ENCODE assay signal across 32 cellular contexts in the genomic region with DNA sequence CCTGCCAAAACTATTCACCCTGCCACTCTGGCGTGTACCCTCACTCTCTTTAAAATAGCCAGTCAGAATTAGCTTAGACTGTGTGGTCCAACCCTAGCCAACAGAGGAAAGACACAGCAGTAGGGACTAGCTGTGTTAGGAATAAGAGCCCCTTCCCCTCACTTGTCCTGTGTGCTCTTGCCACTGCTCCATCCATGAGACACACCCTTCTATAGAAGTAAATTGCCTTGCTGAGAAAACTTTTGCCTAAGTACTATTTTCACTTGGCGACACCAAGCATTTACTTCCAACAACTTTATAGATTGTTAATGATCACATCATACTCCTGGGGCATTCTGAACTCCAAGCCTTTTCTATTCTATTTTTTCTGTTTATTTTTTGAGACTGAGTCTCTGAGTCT.
"Had no signal": no experiment of that assay in that cellular context is flagged by ENCODE, and none has a peak within 500 bp of the region (broad histone marks: within the 10 kb centered on the region; RNA-seq: fewer than 3 reads in every experiment).

No MANE protein-coding gene starts in this region.

- H3K36me3 ChIP-seq: neutrophil, ovary, spleen, thoracic aorta, thyroid gland, tibial nerve, upper lobe of left lung, vagina had no signal

- H3K4me1 Mint-ChIP-seq: nephron progenitor cell; stimulated activated naive CD8-positive, alpha-beta T cell treated with anti-CD3 and anti-CD28 coated beads, Interleukin-15, amount 100 ng/mL, for 72 hours had no signal

- DNase-seq: naive thymus-derived CD8-positive, alpha-beta T cell; nephron progenitor cell; nucleus accumbens; ovary; posterior cingulate gyrus; psoas muscle; right cardiac atrium; spleen; stimulated activated CD4-positive, alpha-beta T cell treated with anti-CD3 and anti-CD28 coated beads, Interleukin-12 subunit alpha, Interleukin-12 subunit beta, amount 100 ng/mL, for 4 hours; stimulated activated CD4-positive, alpha-beta T cell treated with anti-CD3 and anti-CD28 coated beads, Interleukin-1b, Interleukin-23, amount 100 ng/mL, for 48 hours; stimulated activated CD4-positive, alpha-beta T cell treated with anti-CD3 and anti-CD28 coated beads, Interleukin-4, amount 100 ng/mL, for 1 hour; stimulated activated CD4-positive, alpha-beta T cell treated with anti-CD3 and anti-CD28 coated beads, Interleukin-4, amount 100 ng/mL, for 4 hours; stimulated activated CD8-positive, alpha-beta memory T cell treated with anti-CD3 and anti-CD28 coated beads, Interleukin-4, amount 100 ng/mL, for 48 hours; stimulated activated naive CD4-positive, alpha-beta T cell; stimulated activated naive CD8-positive, alpha-beta T cell treated with anti-CD3 and anti-CD28 coated beads, Interleukin-15, amount 100 ng/mL, for 72 hours; stimulated activated naive CD8-positive, alpha-beta T cell treated with anti-CD3 and anti-CD28 coated beads, Interleukin-15, Interleukin-2, amounts not matched to agents 100 U/mL and 50 U/mL, for 24 hours; thyroid gland; trophoblast cell; upper lobe of left lung had no signal

- H3K4me3 ChIP-seq: ovary, psoas muscle, skin epidermis, smooth muscle cell, spleen, thoracic aorta, thyroid gland, tibial nerve, upper lobe of left lung, vagina had no signal

- H3K27ac ChIP-seq: neutrophil, ovary, parathyroid adenoma, psoas muscle, skin epidermis, spleen, thoracic aorta, thyroid gland, tibial nerve, upper lobe of left lung, vagina had no signal

- H3K27ac Mint-ChIP-seq: naive thymus-derived CD8-positive, alpha-beta T cell; natural killer cell treated with Interleukin-12 subunit alpha and Interleukin-12 subunit beta and Interleukin-15 and Interleukin-18, amount 100 ng/mL, for 72 hours; nephron progenitor cell; progenitor cell of endocrine pancreas; stimulated activated memory B cell treated with anti-CD40 and anti-IgM and Interleukin-4, amounts not matched to agents 10 μg/mL and 1 μg/mL and 100 μg/mL, for 72 hours; stimulated activated naive CD8-positive, alpha-beta T cell treated with anti-CD3 and anti-CD28 coated beads, Interleukin-15, amount 100 ng/mL, for 72 hours had no signal

- H3K27me3 ChIP-seq: neutrophil, ovary, spleen, thyroid gland, tibial nerve, upper lobe of left lung, vagina had no signal

- FAIRE-seq: urothelium cell line had no signal

- H3K9me3 ChIP-seq: neutrophil, ovary, psoas muscle, thoracic aorta, thyroid gland, vagina had no signal

- H2AFZ ChIP-seq: parathyroid adenoma had no signal

- H3K4me1 ChIP-seq: parathyroid adenoma, psoas muscle, thyroid gland, tibial nerve, vagina had no signal

- H3K36me3 Mint-ChIP-seq: naive thymus-derived CD8-positive, alpha-beta T cell; stimulated activated memory B cell treated with anti-CD40 and anti-IgM and Interleukin-4, amounts not matched to agents 10 μg/mL and 1 μg/mL and 100 μg/mL, for 72 hours had no signal

- H3K4me3 Mint-ChIP-seq: naive thymus-derived CD8-positive, alpha-beta T cell; natural killer cell treated with Interleukin-12 subunit alpha and Interleukin-12 subunit beta and Interleukin-15 and Interleukin-18, amount 100 ng/mL, for 72 hours; nephron progenitor cell; neural crest cell; stimulated activated memory B cell treated with anti-CD40 and anti-IgM and Interleukin-4, amounts not matched to agents 10 μg/mL and 1 μg/mL and 100 μg/mL, for 72 hours; stimulated activated naive CD8-positive, alpha-beta T cell treated with anti-CD3 and anti-CD28 coated beads, Interleukin-15, amount 100 ng/mL, for 72 hours had no signal

- H3K79me2 ChIP-seq: parathyroid adenoma had no signal

- ATAC-seq: naive thymus-derived CD8-positive, alpha-beta T cell; natural killer cell treated with Interleukin-12 subunit alpha and Interleukin-12 subunit beta and Interleukin-15 and Interleukin-18, amount 100 ng/mL, for 72 hours; psoas muscle; right cardiac atrium; sciatic nerve; stimulated activated memory B cell treated with anti-CD40 and anti-IgM and Interleukin-4, amounts not matched to agents 10 μg/mL and 1 μg/mL and 100 μg/mL, for 72 hours; stimulated activated naive CD8-positive, alpha-beta T cell treated with anti-CD3 and anti-CD28 coated beads, Interleukin-15, amount 100 ng/mL, for 72 hours; stimulated activated naive CD8-positive, alpha-beta T cell treated with anti-CD3 and anti-CD28 coated beads, Interleukin-15, Interleukin-2, amounts not matched to agents 100 U/mL and 50 U/mL, for 24 hours had no signal

- H3K4me2 ChIP-seq: smooth muscle cell had no signal

- H3K27me3 Mint-ChIP-seq: progenitor cell of endocrine pancreas; stimulated activated memory B cell treated with anti-CD40 and anti-IgM and Interleukin-4, amounts not matched to agents 10 μg/mL and 1 μg/mL and 100 μg/mL, for 72 hours; stimulated activated naive CD8-positive, alpha-beta T cell treated with anti-CD3 and anti-CD28 coated beads, Interleukin-15, amount 100 ng/mL, for 72 hours had no signal

- H3K9ac ChIP-seq: parathyroid adenoma had no signal
